ENCODE assay signal across 10 cellular contexts in genomic region chr13:80084086-80084676, GRCh38.
DNase-seq lines count a peak whose midpoint lies in the region; ATAC-seq and TF ChIP-seq lines count a peak whose summit lies in the region.
"Had no signal": no experiment of that assay in that cellular context is flagged by ENCODE, and none has a peak within 500 bp of the region (broad histone marks: within the 10 kb centered on the region; RNA-seq: fewer than 3 reads in every experiment).

No MANE protein-coding gene starts in this region.

- H3K36me3 ChIP-seq in mesendoderm (ENCODE audit: control insufficient read depth, insufficient read depth, low read length) (no peaks in the 10 kb centered on the region), neuronal stem cell (replicated peaks in 1 of 2; ENCODE audit: control insufficient read depth in 2 of 2, insufficient read depth in 2 of 2, low read length in 2 of 2) (no peaks in the 10 kb centered on the region), WERI-Rb-1 (no peaks in the 10 kb centered on the region)
- H3K36me3 ChIP-seq: neural progenitor cell had no signal

- no peak overlapping the region for H2AFZ ChIP-seq in neuronal stem cell (ENCODE audit: low read length)
- H2AFZ ChIP-seq: neural progenitor cell had no signal

- no peak overlapping the region for H3K9ac ChIP-seq in mesendoderm (ENCODE audit: low read length)
- no peak overlapping the region for H3K9ac ChIP-seq in neuronal stem cell (ENCODE audit: low read depth, low read length, poor library complexity)
- H3K9ac ChIP-seq: neural progenitor cell had no signal

- no peak overlapping the region for H2BK120ac ChIP-seq in mesendoderm (ENCODE audit: low read depth, low read length)
- H2BK120ac ChIP-seq in neuronal stem cell (ENCODE audit: low read depth, low read length), result no peak overlapping the region

- no peaks in the 10 kb centered on the region for H3K9me3 Mint-ChIP-seq in chondrocyte (ENCODE audit: low read depth)
- H3K9me3 Mint-ChIP-seq: activated T-helper 2 cell treated with anti-CD3 and anti-CD28 coated beads, Interferon-gamma antibody, Interleukin-2, Interleukin-4, amounts not matched to agents 10 μg/mL and 5 μg/mL and 100 μg/mL, durations not matched to agents 14 hours and 24 hours and 36 hours had no signal

- no peaks in the 10 kb centered on the region for H3K79me1 ChIP-seq in mesendoderm (ENCODE audit: low read length)
- H3K79me1 ChIP-seq in neuronal stem cell (ENCODE audit: low read depth, low read length), result no peaks in the 10 kb centered on the region

- H4K8ac ChIP-seq in mesendoderm (ENCODE audit: low read depth, low read length) (no peak overlapping the region), neuronal stem cell (ENCODE audit: low read depth, low read length) (no peak overlapping the region)

- H3K4me1 ChIP-seq in mesendoderm (ENCODE audit: control insufficient read depth, low read depth, low read length) (no peaks in the 10 kb centered on the region), neuronal stem cell (ENCODE audit: control insufficient read depth in 2 of 2, insufficient read depth in 1 of 2, low read depth in 1 of 2, low read length in 2 of 2) (peaks cover 2 to 12% of the 10 kb centered on the region in 2 donors)

- no peaks in the 10 kb centered on the region for H3K79me2 ChIP-seq in mesendoderm (ENCODE audit: control insufficient read depth, insufficient read depth, low read length)

- peak overlapping the region; percentile 49 for H3K27ac ChIP-seq in mesendoderm (ENCODE audit: low read depth, low read length)
- H3K27ac ChIP-seq in neuronal stem cell (replicated peaks; ENCODE audit: low read length), result no peak overlapping the region
- H3K27ac ChIP-seq in WERI-Rb-1, result no peak overlapping the region
- H3K27ac ChIP-seq: neural progenitor cell had no signal

- no peak overlapping the region for H3K18ac ChIP-seq in mesendoderm (ENCODE audit: low read length)
- H3K18ac ChIP-seq in neuronal stem cell (ENCODE audit: low read length), result no peak overlapping the region

- H3K56ac ChIP-seq in mesendoderm (ENCODE audit: low read length), result no peak overlapping the region

- no peak overlapping the region for H3K4me3 Mint-ChIP-seq in chondrocyte (ENCODE audit: unreplicated experiment)
- H3K4me3 Mint-ChIP-seq: neural progenitor cell had no signal

- H3K14ac ChIP-seq in neuronal stem cell (ENCODE audit: low read length), result no peak overlapping the region

- DNase-seq in DMS 273 treated with DMSO at 0.1 percent for 48 hours (lab: John Stamatoyannopoulos, UW) (peak; percentile 44), NCI-H1694 (lab: John Stamatoyannopoulos, UW) (peak; percentile 62), chondrocyte (ENCODE audit: low spot score) (no peak), mesendoderm (peak; percentile 88), neuronal stem cell (ENCODE audit: low spot score) (no peak), WERI-Rb-1 (no peak)

- no peak for ATAC-seq in HG03196 (IDR thresholded peaks at IDR 0.05; ENCODE audit: unreplicated experiment)
- ATAC-seq in HG03571 (IDR thresholded peaks at IDR 0.05; ENCODE audit: unreplicated experiment), result no peak

- H3K4me2 ChIP-seq in mesendoderm (ENCODE audit: low read length), result no peak overlapping the region
- no peak overlapping the region for H3K4me2 ChIP-seq in neuronal stem cell (ENCODE audit: insufficient read depth, low read length, poor library complexity, severe bottlenecking)
- H3K4me2 ChIP-seq: neural progenitor cell had no signal

- no peak overlapping the region for H4K5ac ChIP-seq in mesendoderm (ENCODE audit: low read length)

- no peaks in the 10 kb centered on the region for H3K36me3 Mint-ChIP-seq in chondrocyte (ENCODE audit: low read depth)
- H3K36me3 Mint-ChIP-seq: neural progenitor cell had no signal

- no peak for TF ChIP-seq CTCF in chondrocyte (IDR thresholded peaks at IDR 0.05)
- TF ChIP-seq CTCF in WERI-Rb-1 (IDR thresholded peaks at IDR 0.05; ENCODE audit: low read depth, low read length), result no peak

- H3K9me3 ChIP-seq in neuronal stem cell (replicated peaks in 1 of 2; ENCODE audit: control insufficient read depth in 2 of 2, insufficient read depth in 1 of 2, low read depth in 1 of 2, low read length in 2 of 2) (no peaks in the 10 kb centered on the region), WERI-Rb-1 (ENCODE audit: severe bottlenecking) (no peaks in the 10 kb centered on the region)

- no peak overlapping the region for H2BK5ac ChIP-seq in mesendoderm (ENCODE audit: low read length)
- no peak overlapping the region for H2BK5ac ChIP-seq in neuronal stem cell (ENCODE audit: low read length)

- H3K27me3 ChIP-seq in mesendoderm (ENCODE audit: insufficient read depth, low read length, poor library complexity), result no peaks in the 10 kb centered on the region
- no peaks in the 10 kb centered on the region for H3K27me3 ChIP-seq in neuronal stem cell (ENCODE audit: control insufficient read depth in 3 of 3, insufficient read depth in 3 of 3, low read depth in 1 of 3, low read length in 3 of 3)
- no peaks in the 10 kb centered on the region for H3K27me3 ChIP-seq in WERI-Rb-1 (ENCODE audit: insufficient read depth, low read depth, severe bottlenecking)
- H3K27me3 ChIP-seq: neural progenitor cell had no signal

- H2BK12ac ChIP-seq in neuronal stem cell (ENCODE audit: low read length), result no peak overlapping the region

- H2BK15ac ChIP-seq in mesendoderm (replicated peaks; ENCODE audit: low read depth) (no peak overlapping the region), neuronal stem cell (ENCODE audit: low read length) (no peak overlapping the region)

- H3K27ac Mint-ChIP-seq in chondrocyte (ENCODE audit: unreplicated experiment), result peak overlapping the region; percentile 80
- H3K27ac Mint-ChIP-seq: activated T-helper 2 cell treated with anti-CD3 and anti-CD28 coated beads, Interferon-gamma antibody, Interleukin-2, Interleukin-4, amounts not matched to agents 10 μg/mL and 5 μg/mL and 100 μg/mL, durations not matched to agents 14 hours and 24 hours and 36 hours; neural progenitor cell had no signal

- no CpG with 5 or more reads among the region's 2 CpGs for WGBS in mesendoderm (ENCODE audit: extremely low coverage, insufficient coverage, low lambda C conversion rate)
- no CpG with 5 or more reads among the region's 2 CpGs for WGBS in neuronal stem cell (ENCODE audit: extremely low coverage in 2 of 2, insufficient read length in 2 of 2, insufficient replicate concordance in 1 of 2), 2 donors

- H3K4ac ChIP-seq in mesendoderm (ENCODE audit: low read depth, low read length) (no peak overlapping the region), neuronal stem cell (ENCODE audit: low read length) (no peak overlapping the region)

- no peaks in the 10 kb centered on the region for H3K27me3 Mint-ChIP-seq in chondrocyte (ENCODE audit: low read depth)

- H2AK5ac ChIP-seq in mesendoderm (ENCODE audit: low read length) (no peak overlapping the region), neuronal stem cell (ENCODE audit: low read depth, low read length) (no peak overlapping the region)

- H4K91ac ChIP-seq in neuronal stem cell (ENCODE audit: low read depth, low read length, poor library complexity), result no peak overlapping the region

- H3K4me3 ChIP-seq in mesendoderm (ENCODE audit: low read length) (no peak overlapping the region), neuronal stem cell (ENCODE audit: low read length in 2 of 2) (no peak overlapping the region), WERI-Rb-1 (ENCODE audit: low read depth, low read length) (no peak overlapping the region)
- H3K4me3 ChIP-seq: neural progenitor cell had no signal

- H3K4me1 Mint-ChIP-seq in chondrocyte (ENCODE audit: low read depth), result peaks cover 35% of the 10 kb centered on the region

- H3K23ac ChIP-seq in mesendoderm (ENCODE audit: low read length) (no peak overlapping the region), neuronal stem cell (ENCODE audit: low read depth, low read length, poor library complexity) (no peak overlapping the region)

Comparison
In these comparisons a context has a peak if more than half of its experiments do, and no peak if none do; other contexts are left out.
1. DNase-seq: peak in DMS 273 treated with DMSO at 0.1 percent for 48 hours (single experiment), NCI-H1694 (single experiment) and mesendoderm (single experiment); none in chondrocyte (single experiment), neuronal stem cell (single experiment) and WERI-Rb-1 (single experiment).